In the genomic region with DNA sequence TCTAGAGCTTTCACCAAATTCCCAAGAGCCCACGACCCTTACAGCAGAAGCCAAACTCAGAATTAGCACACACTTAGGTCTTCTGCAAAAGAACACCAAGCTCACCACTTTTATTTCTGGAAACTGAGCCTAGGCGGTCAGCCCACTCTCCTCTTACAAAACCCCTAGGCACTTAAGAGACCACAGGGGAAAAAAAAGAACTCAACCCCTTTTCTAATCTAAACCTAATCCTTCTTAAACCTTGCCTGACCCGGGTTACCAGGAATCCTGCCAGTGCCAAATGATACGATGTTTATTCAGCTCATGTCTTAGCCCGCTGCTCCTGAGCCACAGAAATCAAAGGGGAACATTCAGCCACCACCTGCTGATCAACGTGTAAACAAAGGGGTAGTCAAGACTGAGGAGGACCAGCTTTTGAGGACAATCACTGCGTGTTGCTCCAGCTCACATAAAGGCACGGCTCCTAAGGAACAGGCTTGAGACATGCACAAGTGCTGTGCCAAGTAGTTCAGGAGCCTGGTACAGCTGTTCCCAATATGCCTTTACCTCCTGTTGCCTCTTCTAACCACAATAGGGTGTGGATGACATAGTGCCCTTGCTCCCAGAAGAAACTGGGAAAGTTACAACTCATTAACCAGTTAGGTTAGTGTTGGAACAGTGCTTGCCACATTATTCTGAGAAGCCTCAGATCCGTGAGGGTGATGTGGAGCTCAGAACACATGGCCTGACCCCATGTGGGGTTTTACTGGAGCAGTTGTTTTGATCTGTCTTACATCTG, we compare ENCODE assay signal across 8 cellular contexts. TPM values are rescaled to one million over a fixed set of nuclear protein-coding genes. Genes with fewer than 3 reads are reported as not detected.
DNase-seq lines count a peak whose midpoint lies in the region; ATAC-seq and TF ChIP-seq lines count a peak whose summit lies in the region.

No MANE protein-coding gene starts in this region.

- H3K4me3 ChIP-seq in esophagus muscularis mucosa: peak overlapping the region; percentile 22 to 50 (median 28)

- H3K36me3 Mint-ChIP-seq in osteocyte (ENCODE audit: unreplicated experiment): no peaks in the 10 kb centered on the region

- peak overlapping the region; percentile 67 to 80 (median 77) for H3K27ac ChIP-seq in esophagus muscularis mucosa (replicated peaks in 1 of 4)

- ATAC-seq in HG02870 (IDR thresholded peaks at IDR 0.05; ENCODE audit: unreplicated experiment): no peak
- ATAC-seq in GM21381 (IDR thresholded peaks at IDR 0.05; ENCODE audit: unreplicated experiment): no peak
- ATAC-seq in GM18909 (IDR thresholded peaks at IDR 0.05; ENCODE audit: poor library complexity, unreplicated experiment): no peak

- H3K4me1 ChIP-seq in esophagus muscularis mucosa: peaks cover 14 to 46% (median 41%) of the 10 kb centered on the region in 4 donors

- no peak overlapping the region for H3K4me3 Mint-ChIP-seq in osteocyte (ENCODE audit: unreplicated experiment)

- H3K27me3 ChIP-seq in esophagus muscularis mucosa: no peaks in the 10 kb centered on the region

- no peaks in the 10 kb centered on the region for H3K36me3 ChIP-seq in esophagus muscularis mucosa

- peaks cover 5% of the 10 kb centered on the region for H3K9me3 Mint-ChIP-seq in osteocyte (ENCODE audit: unreplicated experiment)

- H3K9me3 ChIP-seq in esophagus muscularis mucosa: no peaks in the 10 kb centered on the region

- no peak for TF ChIP-seq EP300 in esophagus muscularis mucosa (IDR thresholded peaks at IDR 0.05)

- TF ChIP-seq CTCF in esophagus muscularis mucosa (IDR thresholded peaks at IDR 0.05): no peak
- TF ChIP-seq CTCF in osteocyte (IDR thresholded peaks at IDR 0.05): no peak

- H3K27me3 Mint-ChIP-seq in osteocyte (ENCODE audit: unreplicated experiment): peaks cover 6% of the 10 kb centered on the region

- peaks cover 22% of the 10 kb centered on the region for H3K4me1 Mint-ChIP-seq in osteocyte (ENCODE audit: unreplicated experiment)

- in situ Hi-C loops in G401 (cut with HindIII; ENCODE audit: low sequenced_read_pairs): no loop called here

- peak overlapping the region; percentile 82 for H3K27ac Mint-ChIP-seq in osteocyte (ENCODE audit: unreplicated experiment)

- WGBS in esophagus muscularis mucosa: 16% methylated on average over 8 of the region's 9 CpGs

- intact Hi-C loops in esophagus muscularis mucosa (cut with DNase I): no loop called here

- peak; percentile 53 for DNase-seq in G401 (ENCODE audit: low spot score)
- DNase-seq in NCI-H526 treated with DMSO at 0.1 percent for 48 hours (lab: John Stamatoyannopoulos, UW): peak; percentile 24
- DNase-seq in esophagus muscularis mucosa (ENCODE audit: extremely low spot score): no peak
- DNase-seq in osteocyte (ENCODE audit: extremely low spot score, unreplicated experiment): no peak
- DNase-seq in dermis blood vessel endothelial cell: no peak

- TF ChIP-seq POLR2A in esophagus muscularis mucosa (IDR thresholded peaks at IDR 0.05; ENCODE audit: low read depth): no peak

RNA-seq across cellular contexts. Expression of a gene that starts 49.3 kb away (rescaled TPM):
- 67.8 and 103 TPM in 2 replicates for total RNA-seq in G401 (2014; rRNA removed; shearing (Covaris generic))
- 100 to 1,000 TPM; 176 to 303 (median 225) TPM for total RNA-seq in esophagus muscularis mucosa
- 208 and 233 TPM in 2 replicates for total RNA-seq in osteocyte
- 91.6 and 98.9 TPM in 2 replicates for total RNA-seq in dermis blood vessel endothelial cell

Comparison
In these comparisons a context has a peak if more than half of its experiments do, and no peak if none do; other contexts are left out.
1. DNase-seq: peak in G401 (single experiment) and NCI-H526 treated with DMSO at 0.1 percent for 48 hours (single experiment); none in esophagus muscularis mucosa (single experiment), osteocyte (single experiment) and dermis blood vessel endothelial cell (single experiment).